Comparison of ENCODE assay signal across 8 cellular contexts in genomic region chr2:149330127-149331022, GRCh38. TPM values are rescaled to one million over a fixed set of nuclear protein-coding genes. Genes with fewer than 3 reads are reported as not detected.
DNase-seq lines count a peak whose midpoint lies in the region; ATAC-seq, FAIRE-seq and TF ChIP-seq lines count a peak whose summit lies in the region.

A gene with protein sequence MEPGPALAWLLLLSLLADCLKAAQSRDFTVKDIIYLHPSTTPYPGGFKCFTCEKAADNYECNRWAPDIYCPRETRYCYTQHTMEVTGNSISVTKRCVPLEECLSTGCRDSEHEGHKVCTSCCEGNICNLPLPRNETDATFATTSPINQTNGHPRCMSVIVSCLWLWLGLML (plus strand): TSS chr2:149330587. CDS start chr2:149437709, 107,122 bp downstream.

- in situ Hi-C loops in GM12878 (cut with MboI), result no loop called here

- RAD21 ChIA-PET in GM12878 (lab: Charles Lee; ENCODE audit: unreplicated experiment), result no interaction called here

- H3K4me1 ChIP-seq in GM12878 (ENCODE audit: control insufficient read depth, insufficient read depth, low read length), result no peaks in the 10 kb centered on the region

- no peak for TF ChIP-seq POLR2A in GM12878 (IDR thresholded peaks at IDR 0.05; ENCODE audit: low read depth, low read length)

- no peaks in the 10 kb centered on the region for H4K20me1 ChIP-seq in GM12878 (ENCODE audit: control insufficient read depth, insufficient read depth)

- peaks cover 2 to 9% of the 10 kb centered on the region in 2 experiments for H3K27me3 ChIP-seq in GM12878 (replicated peaks in 1 of 2; ENCODE audit: control insufficient read depth in 2 of 2, insufficient read depth in 2 of 2, low read length in 1 of 2)

- no TSS peak for BruUV-seq in GM12878 (replicated peaks; lab: Mats Ljungman, UMichigan)

- H3K9me3 ChIP-seq in GM12878 (replicated peaks; ENCODE audit: control insufficient read depth, insufficient read depth, low read length) (no peaks in the 10 kb centered on the region), iPS-18c (ENCODE audit: control insufficient read depth, insufficient read depth, low read length) (no peaks in the 10 kb centered on the region)

- CTCF ChIA-PET in GM12878 (lab: Yijun Ruan, JAX), result no interaction called here

- H3K4me3 ChIP-seq in GM12878, result peak within 1 kb of the TSS; percentile 75
- peak within 1 kb of the TSS; percentile 90 for H3K4me3 ChIP-seq in iPS-18c (ENCODE audit: insufficient read depth, low read depth, low read length)

- 20% methylated on average over 75 of the region's 96 CpGs for WGBS in GM12878 (ENCODE audit: insufficient coverage, insufficient replicate concordance, low lambda C conversion rate, missing lambda C conversion rate)

- FAIRE-seq in GM12878 (lab: Jason Lieb, UNC), result no peak

- peak within 1 kb of the TSS; percentile 34 for H2AFZ ChIP-seq in GM12878 (ENCODE audit: control insufficient read depth, low read depth, low read length)

- H3K79me2 ChIP-seq in GM12878 (ENCODE audit: control insufficient read depth, insufficient read depth, low read length), result no peaks in the 10 kb centered on the region

- intact Hi-C loops in GM12878 (cut with micrococcal nuclease; ENCODE audit: unreplicated experiment), result loop anchor here (5.0 kb wide), 1 partner anchor 232 kb away; no protein-coding TSS in a partner anchor

- TF ChIP-seq EP300 in GM12878 (IDR thresholded peaks at IDR 0.05; ENCODE audit: borderline replicate concordance in 1 of 2, control insufficient read depth in 1 of 2, low read depth in 2 of 2, low read length in 2 of 2), result no peak

- peak within 1 kb of the TSS; percentile 15; the same call in 1 of the 2 replicates for H3K9ac ChIP-seq in GM12878 (ENCODE audit: control insufficient read depth, insufficient read depth, low read length)

- SMC1A ChIA-PET in GM12878 (lab: Charles Lee; ENCODE audit: uncharacterized antibody, unreplicated experiment), result no interaction called here

- DNase-seq in AG09319 (ENCODE audit: extremely low read depth, low read depth), result peak; percentile 35
- DNase-seq in NCI-H460 (ENCODE audit: extremely low read depth, low read depth), result peak; percentile 68
- DNase-seq in GM12878 (ENCODE audit: low read depth, low spot score), result no peak
- DNase-seq in retina, result peak; percentile 92
- DNase-seq in Kasumi-1 (lab: John Stamatoyannopoulos, UW), result no peak

- no peak for TF ChIP-seq CTCF in AG09319 (IDR thresholded peaks at IDR 0.05; ENCODE audit: low read depth, low read length)
- TF ChIP-seq CTCF in GM12878 (IDR thresholded peaks at IDR 0.05 in 2 of 3, conservative IDR thresholded peaks at IDR 0.05 in 1 of 3; ENCODE audit: control insufficient read depth in 2 of 3, extremely low read depth in 1 of 3, insufficient read depth in 1 of 3, low read depth in 3 of 3, low read length in 3 of 3), result no peak

- peak within 1 kb of the TSS; percentile 79 for H3K4me2 ChIP-seq in GM12878 (ENCODE audit: control insufficient read depth, insufficient read depth)

- no peak within 1 kb of the TSS for H3K27ac ChIP-seq in GM12878 (ENCODE audit: control insufficient read depth, insufficient read depth)

- no peak for TF ChIP-seq RAD21 in GM12878 (IDR thresholded peaks at IDR 0.05; ENCODE audit: insufficient read depth, low read depth, low read length)

- ATAC-seq in GM18909 (IDR thresholded peaks at IDR 0.05; ENCODE audit: poor library complexity, unreplicated experiment), result peak; percentile 89
- ATAC-seq in HG03135 (IDR thresholded peaks at IDR 0.05; ENCODE audit: unreplicated experiment), result peak; percentile 77
- ATAC-seq in GM12878, result peak; percentile 92

- POLR2A ChIA-PET in GM12878 (lab: Charles Lee), result no interaction called here

- no peaks in the 10 kb centered on the region for H3K36me3 ChIP-seq in GM12878 (ENCODE audit: control insufficient read depth in 2 of 2, insufficient read depth in 2 of 2, low read length in 1 of 2)

TF ChIP-seq in GM12878, 131 proteins besides CTCF, POLR2A, EP300 and RAD21:
- peak; percentile 5 for TF ChIP-seq FOS (IDR thresholded peaks at IDR 0.05; ENCODE audit: borderline replicate concordance, extremely low read depth, insufficient read length)
- no peak for TF ChIP-seq ZNF622 (IDR thresholded peaks at IDR 0.05)

RNA-seq across cellular contexts. Expression of the gene that starts here (rescaled TPM):
- total RNA-seq in NCI-H460 (2014; rRNA removed; shearing (Covaris generic)), result 5.5 and 5.6 TPM in 2 replicates
- 6.9 and 11.9 TPM in 2 replicates for polyA plus RNA-seq in NCI-H460 (2014; cell fraction: nucleus; rRNA removed)
- total RNA-seq in GM12878 (2013; cell fraction: nucleolus; rRNA removed), result not detected in 2 replicates
- total RNA-seq in GM12878 (2014; rRNA removed) (not detected in 2 replicates), GM12878 (2014; rRNA removed; fragmentation: Illumina TruSeq; extraction: Trizol) (not detected in 2 replicates), GM12878 (2021) (not detected in 2 replicates)
- not detected for polyA plus RNA-seq in GM12878 (2011; ENCODE audit: low read depth)
- polyA plus RNA-seq in GM12878 (2011; rRNA removed) (not detected in 2 replicates), GM12878 (2014; fragmentation: Illumina TruSeq; extraction: Trizol) (not detected in 2 replicates), GM12878 (2014; fragmentation: Nextera tagmentation; extraction: Ambion mirVana) (not detected), GM12878 (2014; rRNA removed) (not detected in 2 replicates), GM12878 (2016; fragmentation: Nextera tagmentation; extraction: Ambion mirVana) (not detected)
- polyA plus RNA-seq in GM12878 (2011; cell fraction: cytosol; rRNA removed), result not detected in 2 replicates
- not detected in 2 replicates for polyA plus RNA-seq in GM12878 (2011; cell fraction: nucleus; rRNA removed)
- polyA plus RNA-seq in GM12878 (2012), result 0.08 TPM in 1 of 2 replicates, not detected in the other
- polyA minus RNA-seq in GM12878 (2011; rRNA and poly(A)+ RNA removed), result not detected in 2 replicates
- polyA minus RNA-seq in GM12878 (2011; cell fraction: cytosol; rRNA and poly(A)+ RNA removed), result not detected in 2 replicates
- not detected in 2 replicates for polyA minus RNA-seq in GM12878 (2011; cell fraction: nucleus; rRNA and poly(A)+ RNA removed)

Comparison
In these comparisons a context has a peak if more than half of its experiments do, and no peak if none do; other contexts are left out.
1. Peak in ATAC-seq, H3K4me3 ChIP-seq, H3K9ac ChIP-seq and H3K4me2 ChIP-seq in GM12878; RNA of the gene not detected or under 1 TPM.
2. DNase-seq: peak in AG09319 (single experiment), NCI-H460 (single experiment) and retina (single experiment); none in GM12878 (single experiment) and Kasumi-1 (0 of 2).
3. Peak in every context shown above with its lines, with median percentiles within 50 percentile points of each other: ATAC-seq.